In the genomic region with DNA sequence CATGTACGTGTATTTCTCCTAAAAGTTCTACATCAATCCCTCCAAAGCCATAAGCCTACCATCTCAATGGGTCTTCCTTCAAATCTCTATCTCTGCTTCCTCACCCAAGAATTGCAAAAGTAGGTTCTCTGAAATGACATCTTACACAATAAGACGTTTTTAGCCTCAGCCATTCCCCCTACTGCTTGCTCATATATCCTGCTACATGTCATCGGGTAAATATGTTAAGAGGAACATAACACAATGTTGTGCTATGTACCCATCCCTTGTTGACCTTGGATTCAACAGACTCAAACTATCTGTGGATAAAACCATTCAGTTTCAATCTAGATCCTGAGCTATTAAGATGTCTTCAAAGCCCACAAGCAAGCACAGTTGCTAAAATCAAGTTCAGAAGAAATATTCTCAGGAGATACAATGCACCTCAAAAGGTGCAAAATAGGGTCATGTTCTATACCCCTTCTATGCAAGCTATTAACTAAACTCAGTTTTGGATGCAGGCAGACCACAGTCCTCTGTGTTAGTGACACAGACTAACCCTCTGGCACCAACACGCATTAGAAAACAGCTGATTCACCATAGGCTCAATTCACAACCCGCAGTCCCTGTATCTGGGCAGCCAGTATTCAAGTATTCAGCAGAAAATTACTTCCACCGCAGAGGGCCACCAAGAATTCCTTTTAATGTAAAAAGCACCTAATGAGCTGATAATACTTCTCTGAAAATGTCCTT, we compare ENCODE assay signal across 13 cellular contexts. TPM values are rescaled to one million over a fixed set of nuclear protein-coding genes. Genes with fewer than 3 reads are reported as not detected.
A peak's percentile ranks its signal among the peaks of the same experiment; 100 is the strongest.
DNase-seq lines count a peak whose midpoint lies in the region; ATAC-seq and TF ChIP-seq lines count a peak whose summit lies in the region.
"Had no signal": no experiment of that assay in that cellular context is flagged by ENCODE, and none has a peak within 500 bp of the region (broad histone marks: within the 10 kb centered on the region; RNA-seq: fewer than 3 reads in every experiment).

No MANE protein-coding gene starts in this region.

- peaks cover 14% of the 10 kb centered on the region for H3K4me1 ChIP-seq in PC-3 (ENCODE audit: insufficient read depth, low read length)
- H3K4me1 ChIP-seq in CD8-positive, alpha-beta T cell (ENCODE audit: insufficient read depth, low read length) = no peaks in the 10 kb centered on the region
- H3K4me1 ChIP-seq: sigmoid colon had no signal

- no peak overlapping the region for H3K4me2 ChIP-seq in PC-3 (ENCODE audit: low read length)

- H3K9me2 ChIP-seq in PC-3 (replicated peaks; ENCODE audit: low read length) = no peaks in the 10 kb centered on the region

- H3K9me3 Mint-ChIP-seq in CD8-positive, alpha-beta T cell = no peaks in the 10 kb centered on the region
- H3K9me3 Mint-ChIP-seq: activated T-helper 17 cell treated with anti-CD3 and anti-CD28 coated beads, Interleukin-2, amount 50 U/mL, for 72 hours had no signal

- TF ChIP-seq CTCF in PC-3 (conservative IDR thresholded peaks at IDR 0.05; ENCODE audit: low read depth, low read length) (no peak), fibroblast of mammary gland (conservative IDR thresholded peaks at IDR 0.05; ENCODE audit: control insufficient read depth, insufficient read depth, low read depth, low read length) (no peak), GM10248 (IDR thresholded peaks at IDR 0.05; ENCODE audit: control extremely low read depth, extremely low read depth, low read depth, missing control alignments) (no peak)
- no peak for TF ChIP-seq CTCF in CD8-positive, alpha-beta T cell (IDR thresholded peaks at IDR 0.05)

- no peaks in the 10 kb centered on the region for H3K36me3 Mint-ChIP-seq in CD8-positive, alpha-beta T cell

- no peak overlapping the region for H3K9ac ChIP-seq in PC-3 (ENCODE audit: low read length)

- H3K9me3 ChIP-seq in PC-3 (ENCODE audit: low read length) = no peaks in the 10 kb centered on the region
- H3K9me3 ChIP-seq in CD8-positive, alpha-beta T cell (ENCODE audit: low read length) = no peaks in the 10 kb centered on the region
- H3K9me3 ChIP-seq: sigmoid colon had no signal

- peaks cover 15% of the 10 kb centered on the region for H3K4me1 Mint-ChIP-seq in CD8-positive, alpha-beta T cell (ENCODE audit: low read depth)
- H3K4me1 Mint-ChIP-seq: activated T-helper 17 cell treated with anti-CD3 and anti-CD28 coated beads, Interleukin-2, amount 50 U/mL, for 72 hours had no signal

- H3F3A ChIP-seq in PC-3 (ENCODE audit: low read length, unreplicated experiment) = no peaks in the 10 kb centered on the region

- H3K36me3 ChIP-seq in PC-3 (ENCODE audit: low read depth, low read length) = no peaks in the 10 kb centered on the region
- H3K36me3 ChIP-seq in CD8-positive, alpha-beta T cell (ENCODE audit: insufficient read depth, low read length) = no peaks in the 10 kb centered on the region
- H3K36me3 ChIP-seq: sigmoid colon had no signal

- no TSS peak for BruUV-seq in PC-3 (replicated peaks; lab: Mats Ljungman, UMichigan)

- CTCF ChIA-PET in PC-3 (lab: Charles Lee) = no interaction called here
- CTCF ChIA-PET in CD8-positive, alpha-beta T cell (lab: Charles Lee) = no interaction called here
- CTCF ChIA-PET in GM10248 (lab: Yijun Ruan, JAX) = no interaction called here

- no peak overlapping the region for H3K27ac ChIP-seq in PC-3 (ENCODE audit: low read length)
- H3K27ac ChIP-seq in CD8-positive, alpha-beta T cell (ENCODE audit: low read depth, low read length) = no peak overlapping the region
- H3K27ac ChIP-seq: sigmoid colon had no signal

- intact Hi-C loops in PC-3 (cut with micrococcal nuclease) = no loop called here
- intact Hi-C loops in CD8-positive, alpha-beta T cell (cut with DNase I, micrococcal nuclease) = no loop called here

- H3K79me2 ChIP-seq in PC-3 (ENCODE audit: low read length) = no peaks in the 10 kb centered on the region

- H3K4me3 ChIP-seq in PC-3 (ENCODE audit: low read length) (no peak overlapping the region), fibroblast of mammary gland (ENCODE audit: control insufficient read depth, low read depth, low read length) (no peak overlapping the region), skeletal muscle cell (ENCODE audit: low read depth, low read length) (no peak overlapping the region)
- H3K4me3 ChIP-seq in CD8-positive, alpha-beta T cell (ENCODE audit: low read depth, low read length) = no peak overlapping the region
- H3K4me3 ChIP-seq: sigmoid colon had no signal

- no peak overlapping the region for H3K4me3 Mint-ChIP-seq in CD8-positive, alpha-beta T cell
- H3K4me3 Mint-ChIP-seq: activated T-helper 17 cell treated with anti-CD3 and anti-CD28 coated beads, Interleukin-2, amount 50 U/mL, for 72 hours had no signal

- POLR2A ChIA-PET in PC-3 (lab: Charles Lee; ENCODE audit: unreplicated experiment) = no interaction called here
- POLR2A ChIA-PET in CD8-positive, alpha-beta T cell (lab: Charles Lee) = no interaction called here
- POLR2A ChIA-PET in GM10248 (lab: Yijun Ruan, JAX) = no interaction called here

- no peaks in the 10 kb centered on the region for H3K27me3 Mint-ChIP-seq in CD8-positive, alpha-beta T cell (ENCODE audit: low read depth)
- H3K27me3 Mint-ChIP-seq: activated T-helper 17 cell treated with anti-CD3 and anti-CD28 coated beads, Interleukin-2, amount 50 U/mL, for 72 hours had no signal

- DNase-seq in NCI-H1092 (lab: John Stamatoyannopoulos, UW) (peak; percentile 13), NCI-H1092 treated with DMSO at 0.1 percent for 48 hours (lab: John Stamatoyannopoulos, UW) (no peak), PC-3 (peak; percentile 29), fibroblast of mammary gland (ENCODE audit: low read depth) (peak; percentile 67), skeletal muscle cell (ENCODE audit: low read depth) (peak; percentile 56), inferior parietal cortex (ENCODE audit: extremely low spot score) (no peak), GM10248 (ENCODE audit: extremely low spot score) (no peak)
- DNase-seq in CD8-positive, alpha-beta T cell = no peak
- DNase-seq: activated CD4-positive, alpha-beta T cell treated with anti-CD3 and anti-CD28 coated beads for 4 hours; cortex of kidney; midbrain; sigmoid colon had no signal

- ATAC-seq in PC-3 = no peak
- no peak for ATAC-seq in CD8-positive, alpha-beta T cell
- ATAC-seq: activated T-helper 17 cell treated with anti-CD3 and anti-CD28 coated beads, Interleukin-2, amount 50 U/mL, for 72 hours had no signal

- H4K20me1 ChIP-seq in PC-3 (ENCODE audit: low read length) = no peaks in the 10 kb centered on the region

- no peak overlapping the region for H3K27ac Mint-ChIP-seq in CD8-positive, alpha-beta T cell
- H3K27ac Mint-ChIP-seq: activated T-helper 17 cell treated with anti-CD3 and anti-CD28 coated beads, Interleukin-2, amount 50 U/mL, for 72 hours had no signal

- H2AFZ ChIP-seq in PC-3 (ENCODE audit: low read length) = no peak overlapping the region

- H3K27me3 ChIP-seq in PC-3 (ENCODE audit: low read length) = no peaks in the 10 kb centered on the region
- no peaks in the 10 kb centered on the region for H3K27me3 ChIP-seq in CD8-positive, alpha-beta T cell (ENCODE audit: insufficient read depth, low read length)
- H3K27me3 ChIP-seq: sigmoid colon had no signal

RNA-seq across cellular contexts. Expression of gene CD99L2, which starts 56.8 kb away (rescaled TPM):
- 9.4 and 10.9 TPM in 2 replicates for total RNA-seq in PC-3 (2014; rRNA removed)
- total RNA-seq in CD8-positive, alpha-beta T cell = 1 to 10 TPM; 6.4 TPM

Comparison
In these comparisons a context has a peak if more than half of its experiments do, and no peak if none do; other contexts are left out.
1. DNase-seq: peak in NCI-H1092 (single experiment), PC-3 (single experiment), fibroblast of mammary gland (single experiment) and skeletal muscle cell (single experiment); none in NCI-H1092 treated with DMSO at 0.1 percent for 48 hours (single experiment), inferior parietal cortex (single experiment), CD8-positive, alpha-beta T cell (0 of 7) and GM10248 (single experiment).